10 cellular contexts compared by ENCODE assay signal in the genomic region with DNA sequence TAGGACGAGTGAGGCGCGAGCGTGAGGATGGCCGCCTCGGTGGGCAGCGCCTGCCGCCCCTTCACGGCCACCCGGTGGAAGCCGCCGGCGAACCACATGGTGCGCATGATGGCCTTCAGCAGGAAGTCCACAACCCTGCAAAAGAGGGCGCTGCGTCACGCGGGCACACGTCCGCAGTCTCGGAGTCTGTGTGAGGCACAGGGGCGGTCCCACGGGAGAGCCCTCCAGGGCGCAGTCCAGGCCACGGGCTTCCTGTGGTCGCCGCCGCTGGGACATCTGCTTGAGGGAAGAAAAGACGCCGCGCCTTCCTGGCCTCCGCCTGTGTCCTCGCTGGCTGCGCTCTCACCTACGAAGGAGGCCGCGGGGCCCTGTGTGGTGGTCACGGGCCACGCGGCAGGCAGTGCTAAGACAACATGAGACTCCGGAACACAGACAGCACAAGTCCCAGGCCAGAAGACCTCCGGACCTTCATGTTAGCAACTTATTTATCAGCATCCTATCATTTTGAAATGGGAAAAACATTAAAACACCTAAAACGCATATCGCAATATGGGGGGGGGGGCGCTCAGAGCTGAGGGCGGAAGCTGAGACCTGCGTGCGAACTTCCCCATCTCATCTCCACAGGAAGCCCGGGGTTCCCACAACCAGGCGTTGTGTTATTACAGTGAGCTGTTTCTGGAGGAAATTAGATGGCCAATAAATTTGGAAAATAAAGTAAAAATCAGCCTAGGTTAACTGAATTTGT. TPM values are rescaled to one million over a fixed set of nuclear protein-coding genes. Genes with fewer than 3 reads are reported as not detected.
A peak's percentile ranks its signal among the peaks of the same experiment; 100 is the strongest.
DNase-seq lines count a peak whose midpoint lies in the region; ATAC-seq, FAIRE-seq and TF ChIP-seq lines count a peak whose summit lies in the region.
"Had no signal": no experiment of that assay in that cellular context is flagged by ENCODE, and none has a peak within 500 bp of the region (broad histone marks: within the 10 kb centered on the region; RNA-seq: fewer than 3 reads in every experiment).

No MANE protein-coding gene starts in this region.

- POLR2A ChIA-PET in CD4-positive, alpha-beta T cell (lab: Charles Lee): interaction anchor here (0.6 to 1.1 kb wide), 5 partner anchors 9 to 109 kb away, joined by 3 to 5 read pairs (median 3); no protein-coding TSS in a partner anchor
- POLR2A ChIA-PET in GM12878 (lab: Charles Lee): interaction anchor here (0.7 to 6.3 kb wide), 4 partner anchors 8 to 298 kb away, joined by 3 to 108 read pairs (median 4); no protein-coding TSS in a partner anchor

- H3K4me3 Mint-ChIP-seq in CD4-positive, alpha-beta T cell: peak overlapping the region; percentile 78

- peak overlapping the region; percentile 59; the same call in 1 of the 2 replicates for H3K4me3 ChIP-seq in GM12878

- TF ChIP-seq POLR2A in GM12878 (IDR thresholded peaks at IDR 0.05; ENCODE audit: low read depth, low read length): no peak

- no peaks in the 10 kb centered on the region for H3K27me3 Mint-ChIP-seq in CD4-positive, alpha-beta T cell

- H4K20me1 ChIP-seq in GM12878 (ENCODE audit: control insufficient read depth, insufficient read depth): no peaks in the 10 kb centered on the region

- BruUV-seq in GM12878 (replicated peaks; lab: Mats Ljungman, UMichigan): TSS peak; percentile 49

- SMC1A ChIA-PET in GM12878 (lab: Charles Lee; ENCODE audit: uncharacterized antibody, unreplicated experiment): interaction anchor here (1.0 to 6.1 kb wide), 5 partner anchors 8 to 42 kb away, joined by 3 to 93 read pairs (median 4); no protein-coding TSS in a partner anchor

- H3K27me3 ChIP-seq in CD4-positive, alpha-beta T cell (ENCODE audit: control insufficient read depth, insufficient read depth, low read length): no peaks in the 10 kb centered on the region
- H3K27me3 ChIP-seq in GM12878 (replicated peaks in 1 of 2; ENCODE audit: control insufficient read depth in 2 of 2, insufficient read depth in 2 of 2, low read length in 1 of 2): no peaks in the 10 kb centered on the region

- peak in 1 of 10 experiments; percentile 23 for DNase-seq in CD4-positive, alpha-beta T cell
- DNase-seq in GM12878 (ENCODE audit: low read depth, low spot score) (peak; percentile 74), RPMI8226 (no peak), NCI-H2029 (lab: John Stamatoyannopoulos, UW) (no peak), DMS153 (lab: John Stamatoyannopoulos, UW) (no peak)
- no peak for DNase-seq in effector CD4-positive, alpha-beta T cell

- no peaks in the 10 kb centered on the region for H3K9me3 ChIP-seq in CD4-positive, alpha-beta T cell (ENCODE audit: control insufficient read depth, low read length)
- no peaks in the 10 kb centered on the region for H3K9me3 ChIP-seq in GM12878 (replicated peaks; ENCODE audit: control insufficient read depth, insufficient read depth, low read length)

- H3K4me1 ChIP-seq in GM12878 (ENCODE audit: control insufficient read depth, insufficient read depth, low read length): peaks cover 87% of the 10 kb centered on the region

- peaks cover 49% of the 10 kb centered on the region for H3K4me1 Mint-ChIP-seq in CD4-positive, alpha-beta T cell (ENCODE audit: low read depth)

- peak overlapping the region; percentile 3; the same call in 1 of the 2 replicates for H2AFZ ChIP-seq in GM12878 (ENCODE audit: control insufficient read depth, low read depth, low read length)

- no peak for TF ChIP-seq CTCF in CD4-positive, alpha-beta T cell (IDR thresholded peaks at IDR 0.05)
- TF ChIP-seq CTCF in GM12878 (IDR thresholded peaks at IDR 0.05 in 2 of 3, conservative IDR thresholded peaks at IDR 0.05 in 1 of 3; ENCODE audit: control insufficient read depth in 2 of 3, extremely low read depth in 1 of 3, insufficient read depth in 1 of 3, low read depth in 3 of 3, low read length in 3 of 3): peak; percentile 14 to 67 (median 24); a peak in 3 of 6 replicates

- H3K27ac Mint-ChIP-seq in CD4-positive, alpha-beta T cell: peak overlapping the region; percentile 87

- 0 out of 2 replicates have a peak, but pooled peaks have one; percentile 25 for TF ChIP-seq RAD21 in GM12878 (IDR thresholded peaks at IDR 0.05; ENCODE audit: insufficient read depth, low read depth, low read length)

- RAD21 ChIA-PET in GM12878 (lab: Charles Lee; ENCODE audit: unreplicated experiment): interaction anchor here (0.7 to 3.6 kb wide), 6 partner anchors 9 to 179 kb away, joined by 3 to 41 read pairs (median 4); a partner anchor contains a TSS

- in situ Hi-C loops in GM12878 (cut with MboI): no loop called here

- TF ChIP-seq EP300 in GM12878 (IDR thresholded peaks at IDR 0.05; ENCODE audit: borderline replicate concordance in 1 of 2, control insufficient read depth in 1 of 2, low read depth in 2 of 2, low read length in 2 of 2): peak; percentile 71 to 84

- FAIRE-seq in GM12878 (lab: Jason Lieb, UNC): no peak

- no peaks in the 10 kb centered on the region for H3K9me3 Mint-ChIP-seq in CD4-positive, alpha-beta T cell

- H3K79me2 ChIP-seq in GM12878 (ENCODE audit: control insufficient read depth, insufficient read depth, low read length): peaks cover 70% of the 10 kb centered on the region

- WGBS in GM12878 (ENCODE audit: insufficient coverage, insufficient replicate concordance, low lambda C conversion rate, missing lambda C conversion rate): 1% methylated on average over 49 of the region's 50 CpGs

- intact Hi-C loops in CD4-positive, alpha-beta T cell (cut with DNase I, micrococcal nuclease): no loop called here
- intact Hi-C loops in GM12878 (cut with micrococcal nuclease; ENCODE audit: unreplicated experiment): loop anchor here (1.0 to 10.0 kb wide), 5 partner anchors 10 to 298 kb away; a partner anchor contains a TSS

- ATAC-seq in CD4-positive, alpha-beta T cell (ENCODE audit: poor library complexity): peak; percentile 72
- peak; percentile 40 for ATAC-seq in GM19452 (IDR thresholded peaks at IDR 0.05; ENCODE audit: unreplicated experiment)
- peak; percentile 30 for ATAC-seq in HG03460 (IDR thresholded peaks at IDR 0.05; ENCODE audit: unreplicated experiment)
- peak; percentile 53 for ATAC-seq in GM12878

- H3K27ac ChIP-seq in CD4-positive, alpha-beta T cell (ENCODE audit: low read depth, low read length): peak overlapping the region; percentile 36
- peak overlapping the region; percentile 87 for H3K27ac ChIP-seq in GM12878 (ENCODE audit: control insufficient read depth, insufficient read depth)

- peak overlapping the region; percentile 56 for H3K4me2 ChIP-seq in GM12878 (ENCODE audit: control insufficient read depth, insufficient read depth)

- CTCF ChIA-PET in CD4-positive, alpha-beta T cell (lab: Charles Lee): no interaction called here
- CTCF ChIA-PET in GM12878 (lab: Yijun Ruan, JAX): interaction anchor here (0.7 to 1.7 kb wide), 5 partner anchors 8 to 27 kb away, joined by 3 to 6 read pairs (median 4); no protein-coding TSS in a partner anchor

- peaks cover 58% of the 10 kb centered on the region for H3K36me3 Mint-ChIP-seq in CD4-positive, alpha-beta T cell (ENCODE audit: low read depth)

- H3K9ac ChIP-seq in GM12878 (ENCODE audit: control insufficient read depth, insufficient read depth, low read length): peak overlapping the region; percentile 66

- peaks cover 6 to 21% of the 10 kb centered on the region in 2 experiments for H3K36me3 ChIP-seq in GM12878 (ENCODE audit: control insufficient read depth in 2 of 2, insufficient read depth in 2 of 2, low read length in 1 of 2)

RNA-seq across cellular contexts. Expression of a gene that starts 28.8 kb away (rescaled TPM):
- 10 to 100 TPM; 20.4 to 21.2 TPM for total RNA-seq in CD4-positive, alpha-beta T cell
- 365 and 373 TPM in 2 replicates for total RNA-seq in GM12878 (2013; cell fraction: nucleolus; rRNA removed)
- total RNA-seq in GM12878 (2014; rRNA removed) (67.6 and 74.7 TPM in 2 replicates), GM12878 (2014; rRNA removed; fragmentation: Illumina TruSeq; extraction: Trizol) (58.9 and 59.4 TPM in 2 replicates), GM12878 (2021) (109 TPM in 2 replicates)
- 26.1 TPM for polyA plus RNA-seq in GM12878 (2011; ENCODE audit: low read depth)
- polyA plus RNA-seq in GM12878 (2011; rRNA removed) (63.6 and 70.6 TPM in 2 replicates), GM12878 (2014; fragmentation: Illumina TruSeq; extraction: Trizol) (84.5 and 93.5 TPM in 2 replicates), GM12878 (2014; fragmentation: Nextera tagmentation; extraction: Ambion mirVana) (1 to 10 TPM; 2.3 to 7.0 TPM), GM12878 (2014; rRNA removed) (94.1 and 94.8 TPM in 2 replicates), GM12878 (2016; fragmentation: Nextera tagmentation; extraction: Ambion mirVana) (10 to 100 TPM; 60.2 to 82.4 TPM)
- 70.3 and 92.5 TPM in 2 replicates for polyA plus RNA-seq in GM12878 (2011; cell fraction: cytosol; rRNA removed)
- polyA plus RNA-seq in GM12878 (2011; cell fraction: nucleus; rRNA removed): 197 and 246 TPM in 2 replicates
- polyA plus RNA-seq in GM12878 (2012): 41.3 and 58.7 TPM in 2 replicates
- 43.1 and 54.4 TPM in 2 replicates for polyA minus RNA-seq in GM12878 (2011; rRNA and poly(A)+ RNA removed)
- 25.0 and 34.6 TPM in 2 replicates for polyA minus RNA-seq in GM12878 (2011; cell fraction: cytosol; rRNA and poly(A)+ RNA removed)
- 71.8 and 93.6 TPM in 2 replicates for polyA minus RNA-seq in GM12878 (2011; cell fraction: nucleus; rRNA and poly(A)+ RNA removed)

RNA-seq across cellular contexts. Expression of a gene that starts 49.7 kb away (rescaled TPM):
- total RNA-seq in CD4-positive, alpha-beta T cell: under 1 TPM in 1 of 2 experiments, not detected in 1; 0.08 TPM
- total RNA-seq in GM12878 (2013; cell fraction: nucleolus; rRNA removed): not detected in 2 replicates
- total RNA-seq in GM12878 (2014; rRNA removed) (not detected in 2 replicates), GM12878 (2014; rRNA removed; fragmentation: Illumina TruSeq; extraction: Trizol) (not detected in 2 replicates), GM12878 (2021) (not detected in 2 replicates)
- not detected for polyA plus RNA-seq in GM12878 (2011; ENCODE audit: low read depth)
- polyA plus RNA-seq in GM12878 (2011; rRNA removed) (0.01 TPM in 1 of 2 replicates, not detected in the other), GM12878 (2014; fragmentation: Illumina TruSeq; extraction: Trizol) (not detected in 2 replicates), GM12878 (2014; fragmentation: Nextera tagmentation; extraction: Ambion mirVana) (not detected), GM12878 (2014; rRNA removed) (not detected in 2 replicates), GM12878 (2016; fragmentation: Nextera tagmentation; extraction: Ambion mirVana) (not detected)
- polyA plus RNA-seq in GM12878 (2011; cell fraction: cytosol; rRNA removed): 0.05 TPM in 1 of 2 replicates, not detected in the other
- polyA plus RNA-seq in GM12878 (2011; cell fraction: nucleus; rRNA removed): not detected in 2 replicates
- polyA plus RNA-seq in GM12878 (2012): 0.07 and 0.18 TPM in 2 replicates
- polyA minus RNA-seq in GM12878 (2011; rRNA and poly(A)+ RNA removed): not detected in 2 replicates
- polyA minus RNA-seq in GM12878 (2011; cell fraction: cytosol; rRNA and poly(A)+ RNA removed): not detected in 2 replicates
- polyA minus RNA-seq in GM12878 (2011; cell fraction: nucleus; rRNA and poly(A)+ RNA removed): not detected in 2 replicates
- total RNA-seq: Daoy; T-helper 1 cell treated with Interleukin-12 subunit alpha and Interleukin-12 subunit beta and Interleukin-4 antibody, amounts not matched to agents 30 ng/mL and 1 ng/mL, for 36 hours had no signal
